In genomic region chr20:48760403-48760889, GRCh38 we compare ENCODE assay signal across 8 cellular contexts.
DNase-seq lines count a peak whose midpoint lies in the region; ATAC-seq and TF ChIP-seq lines count a peak whose summit lies in the region.
"Had no signal": no experiment of that assay in that cellular context is flagged by ENCODE, and none has a peak within 500 bp of the region (broad histone marks: within the 10 kb centered on the region; RNA-seq: fewer than 3 reads in every experiment).

No MANE protein-coding gene starts in this region.

- peak; percentile 59 for ATAC-seq in GM21737 (IDR thresholded peaks at IDR 0.05; ENCODE audit: unreplicated experiment)
- ATAC-seq in heart left ventricle = peak; percentile 23 to 68 (median 57)

- WGBS in heart left ventricle, 4 donors = 55 to 63% (median 59%) methylated on average over 8 of the region's 8 CpGs

- TF ChIP-seq POLR2A in heart left ventricle (IDR thresholded peaks at IDR 0.05) = no peak

- peaks cover 0 to 92% (median 23%) of the 10 kb centered on the region in 12 donors for H3K4me1 ChIP-seq in heart left ventricle
- peaks cover 8% of the 10 kb centered on the region; the same call in 1 of the 2 replicates for H3K4me1 ChIP-seq in HAP-1

- H3K4me3 ChIP-seq in heart left ventricle = peak overlapping the region in 1 of 12 donors; percentile 23
- no peak overlapping the region for H3K4me3 ChIP-seq in HAP-1

- H3K27me3 ChIP-seq in heart left ventricle = no peaks in the 10 kb centered on the region
- no peaks in the 10 kb centered on the region for H3K27me3 ChIP-seq in HAP-1 (ENCODE audit: low read depth)

- H3K9me3 ChIP-seq in heart left ventricle (peaks cover 0 to 5% (median 0%) of the 10 kb centered on the region in 12 donors), HAP-1 (peaks cover under 1% of the 10 kb centered on the region; the same call in 1 of the 2 replicates)

- peak overlapping the region; percentile 26 to 87 (median 62) for H3K27ac ChIP-seq in heart left ventricle
- H3K27ac ChIP-seq: VCaP had no signal

- H3K36me3 ChIP-seq in heart left ventricle = peaks cover 0 to 2% (median 0%) of the 10 kb centered on the region in 9 donors
- H3K36me3 ChIP-seq in HAP-1 (replicated peaks) = no peaks in the 10 kb centered on the region

- DNase-seq in NOMO-1 treated with dmso at 0.1 percent for 144 hours (lab: John Stamatoyannopoulos, UW; ENCODE audit: unreplicated experiment) = peak; percentile 66
- DNase-seq in activated T-cell treated with anti-CD3 and anti-CD28 coated beads, Interleukin-2, amount 50 U/mL, for 48 hours = peak; percentile 76 to 77
- DNase-seq in heart left ventricle = peak in 3 of 5 donors; percentile 32 to 66 (median 41)
- peak; percentile 61 to 63 for DNase-seq in stimulated activated CD8-positive, alpha-beta memory T cell treated with anti-CD3 and anti-CD28 coated beads, Interleukin-15, amount 100 ng/mL, for 48 hours (ENCODE audit: low read depth in 2 of 2)
- no peak for DNase-seq in HAP-1 (ENCODE audit: low spot score in 2 of 2)
- DNase-seq in NCI-H526 (lab: John Stamatoyannopoulos, UW) = no peak

- in situ Hi-C loops in HAP-1 (cut with MboI; ENCODE audit: low sequenced_read_pairs) = no loop called here

- no peak for TF ChIP-seq CTCF in heart left ventricle (IDR thresholded peaks at IDR 0.05)

- intact Hi-C loops in heart left ventricle (cut with DNase I) = loop anchor here in 3 of 10 donors (5.0 kb wide), 2 partner anchors 67 to 73 kb away; partner anchors contain the start of gene PREX1 (in 2 of the 3)

Comparison
In these comparisons a context has a peak if more than half of its experiments do, and no peak if none do; other contexts are left out.
1. DNase-seq: peak in NOMO-1 treated with dmso at 0.1 percent for 144 hours (single experiment), activated T-cell treated with anti-CD3 and anti-CD28 coated beads, Interleukin-2, amount 50 U/mL, for 48 hours (2 of 2), heart left ventricle (3 of 5) and stimulated activated CD8-positive, alpha-beta memory T cell treated with anti-CD3 and anti-CD28 coated beads, Interleukin-15, amount 100 ng/mL, for 48 hours (2 of 2); none in HAP-1 (0 of 2) and NCI-H526 (0 of 2).